In genomic region chr2:42338567-42339190, GRCh38 we compare ENCODE assay signal across 21 cellular contexts. TPM values are rescaled to one million over a fixed set of nuclear protein-coding genes. Genes with fewer than 3 reads are reported as not detected.
DNase-seq lines count a peak whose midpoint lies in the region; ATAC-seq and TF ChIP-seq lines count a peak whose summit lies in the region.
"Had no signal": no experiment of that assay in that cellular context is flagged by ENCODE, and none has a peak within 500 bp of the region (broad histone marks: within the 10 kb centered on the region; RNA-seq: fewer than 3 reads in every experiment).

No MANE protein-coding gene starts in this region.

- H3K27me3 ChIP-seq in layer of hippocampus (ENCODE audit: control insufficient read depth, insufficient read depth, low read length), result no peaks in the 10 kb centered on the region
- H3K27me3 ChIP-seq: adrenal gland, breast epithelium, left lung, neural progenitor cell had no signal

- peaks cover 41% of the 10 kb centered on the region for H3K4me1 Mint-ChIP-seq in stimulated activated naive CD8-positive, alpha-beta T cell treated with anti-CD3 and anti-CD28 coated beads, Interleukin-15, amount 100 ng/mL, for 72 hours
- H3K4me1 Mint-ChIP-seq in activated T-helper 17 cell treated with anti-CD3 and anti-CD28 coated beads, Interleukin-2, amount 50 U/mL, for 72 hours, result peaks cover 22% of the 10 kb centered on the region
- H3K4me1 Mint-ChIP-seq in glutamatergic neuron (ENCODE audit: low read depth, unreplicated experiment), result peaks cover 15% of the 10 kb centered on the region
- H3K4me1 Mint-ChIP-seq in activated T-helper 1 cell treated with anti-CD3 and anti-CD28 coated beads, Interleukin-12 subunit alpha, Interleukin-12 subunit beta, Interleukin-2, Interleukin-4 antibody, amounts not matched to agents 30 ng/mL and 10 ng/mL and 1 ng/mL, durations not matched to agents 14 hours and 24 hours and 36 hours (ENCODE audit: low read depth), result peaks cover 38% of the 10 kb centered on the region

- DNase-seq in stimulated activated naive CD8-positive, alpha-beta T cell treated with anti-CD3 and anti-CD28 coated beads, Interleukin-15, amount 100 ng/mL, for 72 hours, result no peak
- DNase-seq in stimulated activated naive CD8-positive, alpha-beta T cell treated with anti-CD3 and anti-CD28 coated beads, Interleukin-15, Interleukin-2, amounts not matched to agents 100 U/mL and 50 U/mL, for 24 hours, result no peak
- no peak for DNase-seq in glutamatergic neuron
- DNase-seq in activated T-helper 1 cell treated with anti-CD3 and anti-CD28 coated beads, Interleukin-12 subunit alpha, Interleukin-12 subunit beta, Interleukin-2, Interleukin-4 antibody, amounts not matched to agents 30 ng/mL and 10 ng/mL and 1 ng/mL, durations not matched to agents 14 hours and 24 hours and 36 hours (ENCODE audit: low spot score), result no peak
- DNase-seq: activated CD4-positive, alpha-beta T cell treated with anti-CD3 and anti-CD28 coated beads, Interleukin-2, amount 50 U/mL, for 4 hours; activated T-cell treated with anti-CD3 and anti-CD28 coated beads for 4 hours; CD4-positive, alpha-beta memory T cell; left lung; NCI-H1048; NCI-H2029; stimulated activated CD4-positive, alpha-beta T cell treated with anti-CD3 and anti-CD28 coated beads, Interleukin-2, amount 100 ng/mL, for 24 hours had no signal

- ATAC-seq in stimulated activated naive CD8-positive, alpha-beta T cell treated with anti-CD3 and anti-CD28 coated beads, Interleukin-15, amount 100 ng/mL, for 72 hours, result no peak
- ATAC-seq in stimulated activated naive CD8-positive, alpha-beta T cell treated with anti-CD3 and anti-CD28 coated beads, Interleukin-15, Interleukin-2, amounts not matched to agents 100 U/mL and 50 U/mL, for 24 hours, result no peak
- ATAC-seq in activated T-helper 17 cell treated with anti-CD3 and anti-CD28 coated beads, Interleukin-2, amount 50 U/mL, for 72 hours (replicated peaks), result no peak
- ATAC-seq in HG03432 (IDR thresholded peaks at IDR 0.05; ENCODE audit: unreplicated experiment), result no peak
- ATAC-seq: stimulated activated memory B cell treated with anti-CD40 and anti-IgM and Interleukin-4, amounts not matched to agents 10 μg/mL and 1 μg/mL and 100 μg/mL, for 72 hours had no signal

- H3K9me3 Mint-ChIP-seq in stimulated activated naive CD8-positive, alpha-beta T cell treated with anti-CD3 and anti-CD28 coated beads, Interleukin-15, amount 100 ng/mL, for 72 hours, result peaks cover 0 to 11% of the 10 kb centered on the region in 2 donors
- peaks cover 7% of the 10 kb centered on the region for H3K9me3 Mint-ChIP-seq in activated T-helper 17 cell treated with anti-CD3 and anti-CD28 coated beads, Interleukin-2, amount 50 U/mL, for 72 hours
- peaks cover 5% of the 10 kb centered on the region for H3K9me3 Mint-ChIP-seq in glutamatergic neuron (ENCODE audit: unreplicated experiment)
- no peaks in the 10 kb centered on the region for H3K9me3 Mint-ChIP-seq in activated T-helper 1 cell treated with anti-CD3 and anti-CD28 coated beads, Interleukin-12 subunit alpha, Interleukin-12 subunit beta, Interleukin-2, Interleukin-4 antibody, amounts not matched to agents 30 ng/mL and 10 ng/mL and 1 ng/mL, durations not matched to agents 14 hours and 24 hours and 36 hours
- H3K9me3 Mint-ChIP-seq: dendritic cell treated with granulocyte-macrophage colony-stimulating factor and Interleukin-4, amounts not matched to agents 40 ng/mL and 50 ng/mL, for 4 days had no signal

- no peak for TF ChIP-seq CTCF in glutamatergic neuron (IDR thresholded peaks at IDR 0.05; ENCODE audit: partially characterized antibody, unreplicated experiment)

- H3K27ac ChIP-seq in layer of hippocampus (ENCODE audit: low read depth, low read length), result peak overlapping the region; percentile 1
- H3K27ac ChIP-seq: breast epithelium, left lung, neural progenitor cell, thoracic aorta had no signal

- intact Hi-C loops in activated T-helper 1 cell treated with anti-CD3 and anti-CD28 coated beads, Interleukin-12 subunit alpha, Interleukin-12 subunit beta, Interleukin-2, Interleukin-4 antibody, amounts not matched to agents 30 ng/mL and 10 ng/mL and 1 ng/mL, durations not matched to agents 14 hours and 24 hours and 36 hours (cut with micrococcal nuclease), result no loop called here

- no peak overlapping the region for H3K4me3 Mint-ChIP-seq in stimulated activated naive CD8-positive, alpha-beta T cell treated with anti-CD3 and anti-CD28 coated beads, Interleukin-15, amount 100 ng/mL, for 72 hours
- H3K4me3 Mint-ChIP-seq in activated T-helper 17 cell treated with anti-CD3 and anti-CD28 coated beads, Interleukin-2, amount 50 U/mL, for 72 hours, result no peak overlapping the region
- H3K4me3 Mint-ChIP-seq in glutamatergic neuron (ENCODE audit: unreplicated experiment), result no peak overlapping the region
- no peak overlapping the region for H3K4me3 Mint-ChIP-seq in activated T-helper 1 cell treated with anti-CD3 and anti-CD28 coated beads, Interleukin-12 subunit alpha, Interleukin-12 subunit beta, Interleukin-2, Interleukin-4 antibody, amounts not matched to agents 30 ng/mL and 10 ng/mL and 1 ng/mL, durations not matched to agents 14 hours and 24 hours and 36 hours
- H3K4me3 Mint-ChIP-seq: CD4-positive, alpha-beta memory T cell; dendritic cell treated with granulocyte-macrophage colony-stimulating factor and Interleukin-4, amounts not matched to agents 40 ng/mL and 50 ng/mL, for 4 days; mesothelial cell of epicardium; neural progenitor cell; stimulated activated memory B cell treated with anti-CD40 and anti-IgM and Interleukin-4, amounts not matched to agents 10 μg/mL and 1 μg/mL and 100 μg/mL, for 72 hours had no signal

- H3K27me3 Mint-ChIP-seq in stimulated activated naive CD8-positive, alpha-beta T cell treated with anti-CD3 and anti-CD28 coated beads, Interleukin-15, amount 100 ng/mL, for 72 hours, result no peaks in the 10 kb centered on the region
- H3K27me3 Mint-ChIP-seq in activated T-helper 17 cell treated with anti-CD3 and anti-CD28 coated beads, Interleukin-2, amount 50 U/mL, for 72 hours, result no peaks in the 10 kb centered on the region
- H3K27me3 Mint-ChIP-seq in glutamatergic neuron (ENCODE audit: unreplicated experiment), result peaks cover 3% of the 10 kb centered on the region
- no peaks in the 10 kb centered on the region for H3K27me3 Mint-ChIP-seq in activated T-helper 1 cell treated with anti-CD3 and anti-CD28 coated beads, Interleukin-12 subunit alpha, Interleukin-12 subunit beta, Interleukin-2, Interleukin-4 antibody, amounts not matched to agents 30 ng/mL and 10 ng/mL and 1 ng/mL, durations not matched to agents 14 hours and 24 hours and 36 hours (ENCODE audit: insufficient read depth)
- H3K27me3 Mint-ChIP-seq: CD4-positive, alpha-beta memory T cell; dendritic cell treated with granulocyte-macrophage colony-stimulating factor and Interleukin-4, amounts not matched to agents 40 ng/mL and 50 ng/mL, for 4 days; stimulated activated memory B cell treated with anti-CD40 and anti-IgM and Interleukin-4, amounts not matched to agents 10 μg/mL and 1 μg/mL and 100 μg/mL, for 72 hours had no signal

- H3K36me3 Mint-ChIP-seq in activated T-helper 17 cell treated with anti-CD3 and anti-CD28 coated beads, Interleukin-2, amount 50 U/mL, for 72 hours (ENCODE audit: low read depth), result peaks cover 74% of the 10 kb centered on the region
- H3K36me3 Mint-ChIP-seq in glutamatergic neuron (ENCODE audit: unreplicated experiment), result peaks cover 8% of the 10 kb centered on the region
- peaks cover 44% of the 10 kb centered on the region for H3K36me3 Mint-ChIP-seq in activated T-helper 1 cell treated with anti-CD3 and anti-CD28 coated beads, Interleukin-12 subunit alpha, Interleukin-12 subunit beta, Interleukin-2, Interleukin-4 antibody, amounts not matched to agents 30 ng/mL and 10 ng/mL and 1 ng/mL, durations not matched to agents 14 hours and 24 hours and 36 hours (ENCODE audit: low read depth)

- peak overlapping the region; percentile 66 to 89 for H3K27ac Mint-ChIP-seq in stimulated activated naive CD8-positive, alpha-beta T cell treated with anti-CD3 and anti-CD28 coated beads, Interleukin-15, amount 100 ng/mL, for 72 hours
- peak overlapping the region; percentile 52 for H3K27ac Mint-ChIP-seq in activated T-helper 17 cell treated with anti-CD3 and anti-CD28 coated beads, Interleukin-2, amount 50 U/mL, for 72 hours
- no peak overlapping the region for H3K27ac Mint-ChIP-seq in glutamatergic neuron (ENCODE audit: unreplicated experiment)
- no peak overlapping the region for H3K27ac Mint-ChIP-seq in activated T-helper 1 cell treated with anti-CD3 and anti-CD28 coated beads, Interleukin-12 subunit alpha, Interleukin-12 subunit beta, Interleukin-2, Interleukin-4 antibody, amounts not matched to agents 30 ng/mL and 10 ng/mL and 1 ng/mL, durations not matched to agents 14 hours and 24 hours and 36 hours
- H3K27ac Mint-ChIP-seq: dendritic cell treated with granulocyte-macrophage colony-stimulating factor and Interleukin-4, amounts not matched to agents 40 ng/mL and 50 ng/mL, for 4 days; mesothelial cell of epicardium; neural progenitor cell; stimulated activated memory B cell treated with anti-CD40 and anti-IgM and Interleukin-4, amounts not matched to agents 10 μg/mL and 1 μg/mL and 100 μg/mL, for 72 hours had no signal

RNA-seq across cellular contexts. Expression of gene COX7A2L, which starts 22.3 kb away (rescaled TPM):
- total RNA-seq in activated T-helper 17 cell treated with anti-CD3 and anti-CD28 coated beads, Interleukin-2, amount 50 U/mL, for 72 hours, result 10 to 100 TPM; 60.7 to 94.8 TPM
- 98.8 TPM for total RNA-seq in glutamatergic neuron (ENCODE audit: unreplicated experiment)
- 83.3 and 84.7 TPM in 2 replicates for total RNA-seq in activated T-helper 1 cell treated with anti-CD3 and anti-CD28 coated beads, Interleukin-12 subunit alpha, Interleukin-12 subunit beta, Interleukin-2, Interleukin-4 antibody, amounts not matched to agents 30 ng/mL and 10 ng/mL and 1 ng/mL, durations not matched to agents 14 hours and 24 hours and 36 hours

Comparison
In these comparisons a context has a peak if more than half of its experiments do, and no peak if none do; other contexts are left out.
1. H3K27ac Mint-ChIP-seq: peak in stimulated activated naive CD8-positive, alpha-beta T cell treated with anti-CD3 and anti-CD28 coated beads, Interleukin-15, amount 100 ng/mL, for 72 hours (2 of 2) and activated T-helper 17 cell treated with anti-CD3 and anti-CD28 coated beads, Interleukin-2, amount 50 U/mL, for 72 hours (single experiment); none in glutamatergic neuron (single experiment) and activated T-helper 1 cell treated with anti-CD3 and anti-CD28 coated beads, Interleukin-12 subunit alpha, Interleukin-12 subunit beta, Interleukin-2, Interleukin-4 antibody, amounts not matched to agents 30 ng/mL and 10 ng/mL and 1 ng/mL, durations not matched to agents 14 hours and 24 hours and 36 hours (single experiment).